In the genomic region with DNA sequence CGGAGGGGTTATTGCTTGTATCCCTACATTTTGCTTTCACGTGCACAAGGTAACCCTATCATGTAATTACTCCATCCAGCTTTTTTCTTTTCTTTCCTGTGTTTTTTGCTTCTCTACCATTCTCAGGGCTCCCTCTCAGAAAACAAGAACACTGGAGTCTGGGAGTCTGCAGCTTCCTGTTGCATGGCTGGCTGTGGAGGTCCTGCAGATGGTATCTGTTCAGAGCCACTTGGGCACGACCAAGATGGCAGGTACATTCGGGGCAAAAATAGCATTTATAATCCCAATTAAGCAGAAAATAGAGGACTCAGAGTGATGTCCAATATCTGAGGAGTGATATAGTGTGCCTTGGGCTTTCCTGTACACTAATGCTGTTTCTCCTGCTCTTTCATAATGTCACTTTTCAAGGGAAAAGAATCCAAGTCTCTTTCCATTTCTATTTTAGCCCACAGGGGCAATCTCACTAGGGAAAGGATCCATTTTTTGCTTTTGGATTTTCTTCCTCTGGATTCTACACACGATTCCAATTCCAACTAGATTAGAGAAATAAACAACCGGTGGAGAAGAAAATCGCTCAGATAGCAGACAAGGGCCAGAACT, we compare ENCODE assay signal across 11 cellular contexts. TPM values are rescaled to one million over a fixed set of nuclear protein-coding genes. Genes with fewer than 3 reads are reported as not detected.
DNase-seq lines count a peak whose midpoint lies in the region; ATAC-seq, FAIRE-seq and TF ChIP-seq lines count a peak whose summit lies in the region.
"Had no signal": no experiment of that assay in that cellular context is flagged by ENCODE, and none has a peak within 500 bp of the region (broad histone marks: within the 10 kb centered on the region; RNA-seq: fewer than 3 reads in every experiment).

No MANE protein-coding gene starts in this region.

- no peaks in the 10 kb centered on the region for H3K27me3 ChIP-seq in subcutaneous abdominal adipose tissue (ENCODE audit: control insufficient read depth in 5 of 5, insufficient read depth in 4 of 5, low read length in 5 of 5)

- ATAC-seq in activated T-helper 17 cell treated with anti-CD3 and anti-CD28 coated beads, Interleukin-2, amount 50 U/mL, for 72 hours (replicated peaks): no peak
- ATAC-seq in HG02798 (IDR thresholded peaks at IDR 0.05; ENCODE audit: poor library complexity, unreplicated experiment) (no peak), HG03442 (IDR thresholded peaks at IDR 0.05; ENCODE audit: unreplicated experiment) (no peak)

- H3K27ac Mint-ChIP-seq in activated T-helper 17 cell treated with anti-CD3 and anti-CD28 coated beads, Interleukin-2, amount 50 U/mL, for 72 hours: no peak overlapping the region
- H3K27ac Mint-ChIP-seq: IgD-negative memory B cell had no signal

- H3K9me3 ChIP-seq in kidney (ENCODE audit: control insufficient read depth in 1 of 2, low read length in 2 of 2) (no peaks in the 10 kb centered on the region), subcutaneous abdominal adipose tissue (ENCODE audit: control insufficient read depth in 5 of 5, low read length in 5 of 5) (no peaks in the 10 kb centered on the region)

- no peaks in the 10 kb centered on the region for H3K27me3 Mint-ChIP-seq in activated T-helper 17 cell treated with anti-CD3 and anti-CD28 coated beads, Interleukin-2, amount 50 U/mL, for 72 hours
- H3K27me3 Mint-ChIP-seq: IgD-negative memory B cell had no signal

- intact Hi-C loops in kidney (cut with DNase I): loop anchor here (10.0 kb wide), 2 partner anchors 157 to 287 kb away; no protein-coding TSS in a partner anchor

- H3K27ac ChIP-seq in kidney (ENCODE audit: low read depth in 2 of 2, low read length in 2 of 2) (peak overlapping the region; percentile 15 to 47), subcutaneous abdominal adipose tissue (ENCODE audit: low read depth, low read length) (peak overlapping the region; percentile 55)

- H3K36me3 Mint-ChIP-seq in activated T-helper 17 cell treated with anti-CD3 and anti-CD28 coated beads, Interleukin-2, amount 50 U/mL, for 72 hours (ENCODE audit: low read depth): peaks cover 15% of the 10 kb centered on the region

- peak overlapping the region in 1 of 2 donors; percentile 57 for H3K4me3 ChIP-seq in kidney (ENCODE audit: low read length in 2 of 2)
- peak overlapping the region in 1 of 5 donors; percentile 39 for H3K4me3 ChIP-seq in subcutaneous abdominal adipose tissue (ENCODE audit: low read depth in 1 of 5, low read length in 5 of 5)

- H3K36me3 ChIP-seq in kidney (ENCODE audit: control insufficient read depth in 1 of 2, insufficient read depth in 2 of 2, low read length in 2 of 2): no peaks in the 10 kb centered on the region
- no peaks in the 10 kb centered on the region for H3K36me3 ChIP-seq in subcutaneous abdominal adipose tissue (ENCODE audit: control insufficient read depth in 5 of 5, insufficient read depth in 5 of 5, low read length in 5 of 5)

- H3K9ac ChIP-seq in kidney (ENCODE audit: low read length in 2 of 2) (no peak overlapping the region), subcutaneous abdominal adipose tissue (ENCODE audit: low read length in 5 of 5) (peak overlapping the region in 2 of 5 donors; percentile 19 to 48)

- no peaks in the 10 kb centered on the region for H3K9me3 Mint-ChIP-seq in activated T-helper 17 cell treated with anti-CD3 and anti-CD28 coated beads, Interleukin-2, amount 50 U/mL, for 72 hours
- H3K9me3 Mint-ChIP-seq: IgD-negative memory B cell had no signal

- peak overlapping the region; percentile 70 for H3K4me3 Mint-ChIP-seq in activated T-helper 17 cell treated with anti-CD3 and anti-CD28 coated beads, Interleukin-2, amount 50 U/mL, for 72 hours

- no peak for TF ChIP-seq CTCF in kidney (IDR thresholded peaks at IDR 0.05; ENCODE audit: borderline replicate concordance, extremely low read depth, insufficient read depth)

- H3K4me1 ChIP-seq in kidney (ENCODE audit: control insufficient read depth in 1 of 2, insufficient read depth in 1 of 2, low read depth in 1 of 2, low read length in 2 of 2): peaks cover 18 to 33% of the 10 kb centered on the region in 2 donors
- peaks cover 14 to 63% (median 46%) of the 10 kb centered on the region in 5 donors for H3K4me1 ChIP-seq in subcutaneous abdominal adipose tissue (ENCODE audit: control insufficient read depth in 5 of 5, insufficient read depth in 5 of 5, low read length in 5 of 5)

- DNase-seq in NCI-H345 (lab: John Stamatoyannopoulos, UW) (peak; percentile 19), NCI-H345 treated with DMSO at 0.1 percent for 48 hours (lab: John Stamatoyannopoulos, UW; ENCODE audit: unreplicated experiment) (no peak), kidney (no peak)
- DNase-seq in activated CD4-positive, alpha-beta T cell treated with anti-CD3 and anti-CD28 coated beads, Interleukin-2, amount 50 U/mL, for 48 hours: no peak
- DNase-seq: HCEC 1CT had no signal

- no peak for FAIRE-seq in kidney (lab: Jason Lieb, UNC)
- FAIRE-seq: GM12892 had no signal

- peaks cover 46% of the 10 kb centered on the region for H3K4me1 Mint-ChIP-seq in activated T-helper 17 cell treated with anti-CD3 and anti-CD28 coated beads, Interleukin-2, amount 50 U/mL, for 72 hours

RNA-seq across cellular contexts. Expression of gene NUMB, which starts 3.2 kb away (rescaled TPM):
- total RNA-seq in activated T-helper 17 cell treated with anti-CD3 and anti-CD28 coated beads, Interleukin-2, amount 50 U/mL, for 72 hours: 10 to 100 TPM; 45.1 to 55.0 TPM
- 104 TPM for total RNA-seq in kidney
- polyA plus RNA-seq in kidney (ENCODE audit: insufficient read depth, low read depth, low replicate concordance): 42.4 TPM

RNA-seq across cellular contexts. Expression of gene RIOX1, which starts 29.2 kb away (rescaled TPM):
- total RNA-seq in activated T-helper 17 cell treated with anti-CD3 and anti-CD28 coated beads, Interleukin-2, amount 50 U/mL, for 72 hours: 10 to 100 TPM in 1 of 2 donors, 1 to 10 TPM in 1; 9.2 to 23.3 TPM
- 12.4 TPM for total RNA-seq in kidney
- 7.7 TPM for polyA plus RNA-seq in kidney (ENCODE audit: insufficient read depth, low read depth, low replicate concordance)
